Comparison of ENCODE assay signal across 12 cellular contexts in genomic region chr17:50785942-50786570, GRCh38. TPM values are rescaled to one million over a fixed set of nuclear protein-coding genes. Genes with fewer than 3 reads are reported as not detected.
A peak's percentile ranks its signal among the peaks of the same experiment; 100 is the strongest.
DNase-seq lines count a peak whose midpoint lies in the region; ATAC-seq and TF ChIP-seq lines count a peak whose summit lies in the region.
"Had no signal": no experiment of that assay in that cellular context is flagged by ENCODE, and none has a peak within 500 bp of the region (broad histone marks: within the 10 kb centered on the region; RNA-seq: fewer than 3 reads in every experiment).

No MANE protein-coding gene starts in this region.

- TF ChIP-seq POLR2A in vagina (IDR thresholded peaks at IDR 0.05) (no peak), gastrocnemius medialis (IDR thresholded peaks at IDR 0.05) (no peak)

- TF ChIP-seq CTCF in lower lobe of right lung (IDR thresholded peaks at IDR 0.05) (no peak), vagina (IDR thresholded peaks at IDR 0.05) (no peak), gastrocnemius medialis (IDR thresholded peaks at IDR 0.05 in 4 of 5, conservative IDR thresholded peaks at IDR 0.05 in 1 of 5) (no peak)

- no peak overlapping the region for H3K27ac ChIP-seq in lower lobe of right lung
- H3K27ac ChIP-seq in vagina: peak overlapping the region; percentile 34
- H3K27ac ChIP-seq in gastrocnemius medialis: no peak overlapping the region

- H3K4me3 ChIP-seq in lower lobe of right lung: no peak overlapping the region
- H3K4me3 ChIP-seq in vagina: no peak overlapping the region
- no peak overlapping the region for H3K4me3 ChIP-seq in gastrocnemius medialis
- H3K4me3 ChIP-seq: esophagus muscularis mucosa had no signal

- peak; percentile 21 for DNase-seq in NCI-H510A treated with DMSO at 0.1 percent for 48 hours (lab: John Stamatoyannopoulos, UW)
- DNase-seq in NCI-H510A (lab: John Stamatoyannopoulos, UW): no peak
- peak; percentile 47 for DNase-seq in dedifferentiated amniotic fluid mesenchymal stem cell (ENCODE audit: extremely low spot score)
- no peak for DNase-seq in lower lobe of right lung
- no peak for DNase-seq in vagina (ENCODE audit: extremely low spot score in 2 of 2)
- DNase-seq in gastrocnemius medialis: no peak
- DNase-seq in T-helper 9 cell: no peak
- DNase-seq: activated CD8-positive, alpha-beta memory T cell treated with anti-CD3 and anti-CD28 coated beads, Interleukin-2, amount 50 U/mL, for 48 hours; SIG-M5 had no signal

- ATAC-seq in lower lobe of right lung (peak; percentile 42 to 61), gastrocnemius medialis (no peak), GM21619 (IDR thresholded peaks at IDR 0.05; ENCODE audit: unreplicated experiment) (no peak)
- ATAC-seq: stimulated activated memory B cell treated with anti-CD40 and anti-IgM and Interleukin-4, amounts not matched to agents 10 μg/mL and 1 μg/mL and 100 μg/mL, for 72 hours had no signal

- intact Hi-C loops in lower lobe of right lung (cut with DNase I) (no loop called here), vagina (cut with DNase I) (loop anchor here (5.0 kb wide), 1 partner anchor 56 kb away; no protein-coding TSS in a partner anchor), gastrocnemius medialis (cut with DNase I; ENCODE audit: low total_unique reads) (no loop called here)

- H3K36me3 ChIP-seq in lower lobe of right lung (no peaks in the 10 kb centered on the region), vagina (no peaks in the 10 kb centered on the region), gastrocnemius medialis (no peaks in the 10 kb centered on the region)
- H3K36me3 ChIP-seq: esophagus muscularis mucosa had no signal

- peaks cover 9% of the 10 kb centered on the region for H3K27me3 ChIP-seq in lower lobe of right lung (ENCODE audit: low read depth)
- H3K27me3 ChIP-seq in vagina: no peaks in the 10 kb centered on the region
- H3K27me3 ChIP-seq in gastrocnemius medialis: no peaks in the 10 kb centered on the region

- in situ Hi-C loops in gastrocnemius medialis (cut with MboI; ENCODE audit: low sequenced_read_pairs in 4 of 4): loop anchor here in 1 of 4 donors (10.0 kb wide), 1 partner anchor 169 kb away; no protein-coding TSS in a partner anchor

- H3K9me3 ChIP-seq in lower lobe of right lung (no peaks in the 10 kb centered on the region), vagina (no peaks in the 10 kb centered on the region), gastrocnemius medialis (no peaks in the 10 kb centered on the region)
- H3K9me3 ChIP-seq: esophagus muscularis mucosa had no signal

- H3K4me1 ChIP-seq in lower lobe of right lung (peaks cover 5% of the 10 kb centered on the region), vagina (peaks cover 30% of the 10 kb centered on the region), gastrocnemius medialis (no peaks in the 10 kb centered on the region)

RNA-seq across cellular contexts. Expression of gene ANKRD40CL, which starts 18.7 kb away (rescaled TPM):
- not detected for total RNA-seq in lower lobe of right lung
- total RNA-seq in vagina: not detected
- total RNA-seq in gastrocnemius medialis: not detected

RNA-seq across cellular contexts. Expression of gene WFIKKN2, which starts 49.3 kb away (rescaled TPM):
- total RNA-seq in lower lobe of right lung: 0.35 TPM
- total RNA-seq in vagina: 0.49 TPM
- total RNA-seq in gastrocnemius medialis: under 1 TPM in 3 of 4 donors, not detected in 1; 0.09 to 0.22 (median 0.20) TPM

Comparison
In these comparisons a context has a peak if more than half of its experiments do, and no peak if none do; other contexts are left out.
1. DNase-seq: peak in NCI-H510A treated with DMSO at 0.1 percent for 48 hours (single experiment) and dedifferentiated amniotic fluid mesenchymal stem cell (single experiment); none in NCI-H510A (single experiment), lower lobe of right lung (single experiment), vagina (0 of 2), gastrocnemius medialis (0 of 2) and T-helper 9 cell (single experiment).
2. ATAC-seq: peak in lower lobe of right lung (2 of 2); none in gastrocnemius medialis (0 of 2) and GM21619 (single experiment).